12 cellular contexts compared by ENCODE assay signal in the genomic region with DNA sequence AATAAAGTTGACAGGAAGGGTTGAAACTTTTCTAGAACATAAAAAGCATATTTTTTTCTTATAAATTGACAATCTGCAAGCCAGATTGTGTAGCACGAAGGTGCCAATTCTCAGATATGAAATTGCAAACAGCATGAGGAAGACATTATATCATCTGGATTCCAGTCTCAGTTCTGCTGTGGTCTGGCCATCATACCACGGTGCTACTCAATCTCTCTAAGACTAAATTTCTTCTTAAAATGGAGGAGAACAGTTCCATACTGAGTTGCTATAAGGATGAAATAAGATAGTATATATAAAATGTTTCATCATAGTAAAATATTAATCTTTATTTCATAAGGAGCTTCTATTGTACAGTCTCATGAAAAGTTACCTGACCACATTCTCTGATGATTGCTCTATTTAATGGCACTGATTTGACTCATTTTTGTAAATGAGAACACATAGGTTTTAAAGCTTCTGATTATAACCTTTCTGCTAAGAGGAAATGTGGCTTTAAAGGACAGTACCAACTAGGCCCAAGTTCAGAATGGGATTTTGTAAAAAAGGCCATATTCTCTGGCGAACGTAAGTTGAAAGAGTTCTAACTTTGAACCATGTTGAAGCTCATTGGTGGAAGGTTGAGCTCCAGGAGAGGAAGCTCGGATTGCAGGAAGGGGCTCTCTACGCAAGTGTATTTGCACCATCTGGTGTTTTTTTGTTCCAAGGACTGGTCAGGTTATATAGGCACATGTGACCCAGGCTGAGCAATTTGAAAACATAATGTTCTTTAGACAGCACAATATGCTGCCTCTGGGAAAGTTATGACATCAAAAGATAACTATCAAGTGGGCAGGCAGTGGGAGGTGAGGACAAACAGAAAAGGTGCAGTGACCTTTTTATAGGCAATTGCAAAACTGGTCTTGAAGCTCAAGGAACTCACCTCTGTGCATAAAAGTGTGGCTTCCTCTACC.
DNase-seq lines count a peak whose midpoint lies in the region; ATAC-seq, FAIRE-seq and TF ChIP-seq lines count a peak whose summit lies in the region.
"Had no signal": no experiment of that assay in that cellular context is flagged by ENCODE, and none has a peak within 500 bp of the region (broad histone marks: within the 10 kb centered on the region; RNA-seq: fewer than 3 reads in every experiment).

No MANE protein-coding gene starts in this region.

- intact Hi-C loops in PC-3 (cut with micrococcal nuclease): no loop called here

- H3K36me3 Mint-ChIP-seq in GM23338 (ENCODE audit: low read depth): no peaks in the 10 kb centered on the region
- H3K36me3 Mint-ChIP-seq: activated naive CD4-positive, alpha-beta T cell treated with anti-CD3 and anti-CD28 coated beads, Interleukin-2, amount 10 ng/mL, durations not matched to agents 7 days and 5 days had no signal

- no peak overlapping the region for H3K4me3 Mint-ChIP-seq in GM23338
- H3K4me3 Mint-ChIP-seq: activated B cell treated with CpG ODN at 0.5 μM for 24 hours; activated naive CD4-positive, alpha-beta T cell treated with anti-CD3 and anti-CD28 coated beads, Interleukin-2, amount 10 ng/mL, durations not matched to agents 7 days and 5 days had no signal

- no TSS peak for BruUV-seq in PC-3 (replicated peaks; lab: Mats Ljungman, UMichigan)

- H3K27me3 ChIP-seq in GM23338 (ENCODE audit: insufficient read depth) (no peaks in the 10 kb centered on the region), PC-3 (ENCODE audit: low read length) (no peaks in the 10 kb centered on the region), rectal smooth muscle tissue (ENCODE audit: control insufficient read depth, insufficient read depth, low read length) (no peaks in the 10 kb centered on the region)

- H3K4me3 ChIP-seq in GM23338 (no peak overlapping the region), PC-3 (ENCODE audit: low read length) (0 out of 2 replicates have a peak overlapping the region, but pooled peaks have one; percentile 25), rectal smooth muscle tissue (ENCODE audit: low read length) (no peak overlapping the region)

- peak overlapping the region; percentile 0; the same call in 1 of the 2 replicates for H2AFZ ChIP-seq in GM23338
- H2AFZ ChIP-seq in PC-3 (ENCODE audit: low read length): peak overlapping the region; percentile 63

- H3K9me2 ChIP-seq in GM23338 (ENCODE audit: insufficient read depth): no peaks in the 10 kb centered on the region
- H3K9me2 ChIP-seq in PC-3 (replicated peaks; ENCODE audit: low read length): no peaks in the 10 kb centered on the region

- no peak overlapping the region for H3K27ac Mint-ChIP-seq in GM23338
- H3K27ac Mint-ChIP-seq: activated B cell treated with CpG ODN at 0.5 μM for 24 hours; activated naive CD4-positive, alpha-beta T cell treated with anti-CD3 and anti-CD28 coated beads, Interleukin-2, amount 10 ng/mL, durations not matched to agents 7 days and 5 days had no signal

- TF ChIP-seq CTCF in GM23338 (conservative IDR thresholded peaks at IDR 0.05; ENCODE audit: low read depth in 2 of 2): 0 out of 4 replicates have a peak, but pooled peaks of 1 of the 2 experiments have one; percentile 10
- TF ChIP-seq CTCF in PC-3 (conservative IDR thresholded peaks at IDR 0.05; ENCODE audit: low read depth, low read length): no peak
- no peak for TF ChIP-seq CTCF in D721Med (IDR thresholded peaks at IDR 0.05; ENCODE audit: insufficient read depth, missing control alignments)

- no peaks in the 10 kb centered on the region for H4K20me1 ChIP-seq in GM23338 (replicated peaks; ENCODE audit: insufficient read depth)
- H4K20me1 ChIP-seq in PC-3 (ENCODE audit: low read length): no peaks in the 10 kb centered on the region

- no peak overlapping the region for H3K4me2 ChIP-seq in GM23338
- peak overlapping the region; percentile 69 for H3K4me2 ChIP-seq in PC-3 (ENCODE audit: low read length)

- no peaks in the 10 kb centered on the region for H3K27me3 Mint-ChIP-seq in GM23338 (ENCODE audit: insufficient read depth, low read depth, poor library complexity)

- H3K36me3 ChIP-seq in GM23338 (ENCODE audit: insufficient read depth): no peaks in the 10 kb centered on the region
- H3K36me3 ChIP-seq in PC-3 (ENCODE audit: low read depth, low read length): no peaks in the 10 kb centered on the region
- no peaks in the 10 kb centered on the region for H3K36me3 ChIP-seq in rectal smooth muscle tissue (ENCODE audit: control insufficient read depth, insufficient read depth, low read length)

- POLR2A ChIA-PET in PC-3 (lab: Charles Lee; ENCODE audit: unreplicated experiment): no interaction called here

- H3K9ac ChIP-seq in PC-3 (ENCODE audit: low read length) (peak overlapping the region; percentile 38), rectal smooth muscle tissue (ENCODE audit: low read length) (no peak overlapping the region)

- peaks cover 48% of the 10 kb centered on the region for H3K4me1 Mint-ChIP-seq in GM23338
- H3K4me1 Mint-ChIP-seq: activated B cell treated with CpG ODN at 0.5 μM for 24 hours; activated naive CD4-positive, alpha-beta T cell treated with anti-CD3 and anti-CD28 coated beads, Interleukin-2, amount 10 ng/mL, durations not matched to agents 7 days and 5 days had no signal

- H3K27ac ChIP-seq in GM23338 (ENCODE audit: low read depth): no peak overlapping the region
- H3K27ac ChIP-seq in PC-3 (ENCODE audit: low read length): peak overlapping the region; percentile 92
- peak overlapping the region; percentile 14 for H3K27ac ChIP-seq in rectal smooth muscle tissue (ENCODE audit: low read depth, low read length)

- no peaks in the 10 kb centered on the region for H3K9me3 Mint-ChIP-seq in GM23338
- H3K9me3 Mint-ChIP-seq: activated B cell treated with CpG ODN at 0.5 μM for 24 hours; activated naive CD4-positive, alpha-beta T cell treated with anti-CD3 and anti-CD28 coated beads, Interleukin-2, amount 10 ng/mL, durations not matched to agents 7 days and 5 days had no signal

- no peak for DNase-seq in GM23338 (ENCODE audit: low spot score)
- DNase-seq in PC-3: peak; percentile 76
- DNase-seq in fibroblast of peridontal ligament (ENCODE audit: extremely low read depth): peak; percentile 61
- DNase-seq in D721Med (ENCODE audit: insufficient read length, low spot score): no peak
- DNase-seq in NCI-H774 (lab: John Stamatoyannopoulos, UW): no peak
- DNase-seq: activated B cell treated with CpG ODN at 0.5 μM for 24 hours; activated naive CD4-positive, alpha-beta T cell treated with anti-CD3 and anti-CD28 coated beads, Interleukin-2, amount 10 ng/mL, durations not matched to agents 7 days and 5 days; islet precursor cell; NCI-H1092 had no signal

- H3K4me1 ChIP-seq in GM23338 (ENCODE audit: insufficient read depth) (peaks cover 31% of the 10 kb centered on the region), PC-3 (ENCODE audit: insufficient read depth, low read length) (peaks cover 29% of the 10 kb centered on the region), rectal smooth muscle tissue (ENCODE audit: control insufficient read depth, insufficient read depth, low read length) (peaks cover 7% of the 10 kb centered on the region)

- CTCF ChIA-PET in PC-3 (lab: Charles Lee): no interaction called here

- no peaks in the 10 kb centered on the region for H3K79me2 ChIP-seq in GM23338 (replicated peaks; ENCODE audit: insufficient read depth)
- H3K79me2 ChIP-seq in PC-3 (ENCODE audit: low read length): no peaks in the 10 kb centered on the region

- no peaks in the 10 kb centered on the region for H3K9me3 ChIP-seq in PC-3 (ENCODE audit: low read length)

- no peak for FAIRE-seq in D721Med (lab: Jason Lieb, UNC)

- no peak for ATAC-seq in GM23338
- peak; percentile 67 for ATAC-seq in PC-3
- no peak for ATAC-seq in HG03097 (IDR thresholded peaks at IDR 0.05; ENCODE audit: low FRiP score, unreplicated experiment)
- ATAC-seq in HG03135 (IDR thresholded peaks at IDR 0.05; ENCODE audit: unreplicated experiment): no peak

- H3F3A ChIP-seq in GM23338 (replicated peaks; ENCODE audit: low read depth) (no peaks in the 10 kb centered on the region), PC-3 (ENCODE audit: low read length, unreplicated experiment) (peaks cover 5% of the 10 kb centered on the region)

TF ChIP-seq in GM23338, 12 proteins besides CTCF, POLR2A, EP300 and RAD21 (continues in another document):
- TF ChIP-seq CREB1 (CRISPR knock-in tag; IDR thresholded peaks at IDR 0.05; ENCODE audit: low read depth): no peak

Comparison
In these comparisons a context has a peak if more than half of its experiments do, and no peak if none do; other contexts are left out.
1. DNase-seq: peak in PC-3 (single experiment) and fibroblast of peridontal ligament (single experiment); none in GM23338 (single experiment), D721Med (single experiment) and NCI-H774 (single experiment).